In genomic region chr2:101253713-101254085, GRCh38 we compare ENCODE assay signal across 8 cellular contexts. TPM values are rescaled to one million over a fixed set of nuclear protein-coding genes. Genes with fewer than 3 reads are reported as not detected.
DNase-seq lines count a peak whose midpoint lies in the region; ATAC-seq, FAIRE-seq and TF ChIP-seq lines count a peak whose summit lies in the region.

No MANE protein-coding gene starts in this region.

- H3K27me3 ChIP-seq in cardiac muscle cell (no peaks in the 10 kb centered on the region), GM12878 (replicated peaks in 1 of 2; ENCODE audit: control insufficient read depth in 2 of 2, insufficient read depth in 2 of 2, low read length in 1 of 2) (no peaks in the 10 kb centered on the region), lower lobe of right lung (ENCODE audit: low read depth) (no peaks in the 10 kb centered on the region)

- H3K27ac ChIP-seq in cardiac muscle cell (peak overlapping the region; percentile 96), GM12878 (ENCODE audit: control insufficient read depth, insufficient read depth) (peak overlapping the region; percentile 92), lower lobe of right lung (peak overlapping the region; percentile 94), urinary bladder (ENCODE audit: low read depth) (no peak overlapping the region)

- RAD21 ChIA-PET in GM12878 (lab: Charles Lee; ENCODE audit: unreplicated experiment): interaction anchor here (1.2 to 2.9 kb wide), 4 partner anchors 14 to 55 kb away, joined by 3 to 12 read pairs (median 5); partner anchors contain the start of gene RNF149

- ATAC-seq in Right ventricle myocardium inferior: no peak
- no peak; the same call in 2 of the 3 replicates for ATAC-seq in GM12878
- ATAC-seq in lower lobe of right lung: no peak
- no peak for ATAC-seq in GM21526 (IDR thresholded peaks at IDR 0.05; ENCODE audit: low FRiP score, unreplicated experiment)
- no peak for ATAC-seq in HG03342 (IDR thresholded peaks at IDR 0.05; ENCODE audit: unreplicated experiment)

- H3K4me3 ChIP-seq in cardiac muscle cell (peak overlapping the region; percentile 91), GM12878 (peak overlapping the region; percentile 81), lower lobe of right lung (peak overlapping the region; percentile 87), urinary bladder (ENCODE audit: low read depth, low read length) (peak overlapping the region; percentile 90)

- in situ Hi-C loops in GM12878 (cut with MboI): no loop called here

- no peak for TF ChIP-seq POLR2A in GM12878 (IDR thresholded peaks at IDR 0.05; ENCODE audit: low read depth, low read length)

- H2AFZ ChIP-seq in GM12878 (ENCODE audit: control insufficient read depth, low read depth, low read length): no peak overlapping the region; the same call in 1 of the 2 replicates

- H3K9me3 ChIP-seq in cardiac muscle cell (ENCODE audit: low read depth): no peaks in the 10 kb centered on the region
- no peaks in the 10 kb centered on the region for H3K9me3 ChIP-seq in GM12878 (replicated peaks; ENCODE audit: control insufficient read depth, insufficient read depth, low read length)
- no peaks in the 10 kb centered on the region for H3K9me3 ChIP-seq in lower lobe of right lung

- intact Hi-C loops in Right ventricle myocardium inferior (cut with DNase I): loop anchor here (5.0 kb wide), 1 partner anchor 54 kb away; the partner anchor contains the start of gene RNF149
- intact Hi-C loops in GM12878 (cut with micrococcal nuclease; ENCODE audit: unreplicated experiment): loop anchor here (5.0 kb wide), 1 partner anchor 241 kb away; no protein-coding TSS in a partner anchor
- intact Hi-C loops in lower lobe of right lung (cut with DNase I): no loop called here

- BruUV-seq in GM12878 (replicated peaks; lab: Mats Ljungman, UMichigan): TSS peak; percentile 84

- no peak for TF ChIP-seq RAD21 in GM12878 (IDR thresholded peaks at IDR 0.05; ENCODE audit: insufficient read depth, low read depth, low read length)

- WGBS in GM12878 (ENCODE audit: insufficient coverage, insufficient replicate concordance, low lambda C conversion rate, missing lambda C conversion rate): 2% methylated on average over 11 of the region's 11 CpGs
- WGBS in urinary bladder: 14% methylated on average over 11 of the region's 11 CpGs

- SMC1A ChIA-PET in GM12878 (lab: Charles Lee; ENCODE audit: uncharacterized antibody, unreplicated experiment): interaction anchor here (0.7 to 2.9 kb wide), 10 partner anchors 14 to 89 kb away, joined by 3 to 17 read pairs (median 4); partner anchors contain the start of gene RNF149

- TF ChIP-seq CTCF in cardiac muscle cell (IDR thresholded peaks at IDR 0.05; ENCODE audit: low read depth, low read length): no peak
- no peak for TF ChIP-seq CTCF in GM12878 (IDR thresholded peaks at IDR 0.05 in 2 of 3, conservative IDR thresholded peaks at IDR 0.05 in 1 of 3; ENCODE audit: control insufficient read depth in 2 of 3, extremely low read depth in 1 of 3, insufficient read depth in 1 of 3, low read depth in 3 of 3, low read length in 3 of 3)
- no peak for TF ChIP-seq CTCF in lower lobe of right lung (IDR thresholded peaks at IDR 0.05)

- H3K4me1 ChIP-seq in cardiac muscle cell (ENCODE audit: low read depth): peaks cover 10% of the 10 kb centered on the region
- peaks cover 7% of the 10 kb centered on the region for H3K4me1 ChIP-seq in GM12878 (ENCODE audit: control insufficient read depth, insufficient read depth, low read length)
- peaks cover 46% of the 10 kb centered on the region for H3K4me1 ChIP-seq in lower lobe of right lung
- peaks cover 4% of the 10 kb centered on the region for H3K4me1 ChIP-seq in urinary bladder (ENCODE audit: insufficient read depth)

- TF ChIP-seq EP300 in GM12878 (IDR thresholded peaks at IDR 0.05; ENCODE audit: borderline replicate concordance in 1 of 2, control insufficient read depth in 1 of 2, low read depth in 2 of 2, low read length in 2 of 2): no peak

- H4K20me1 ChIP-seq in GM12878 (ENCODE audit: control insufficient read depth, insufficient read depth): peaks cover 3% of the 10 kb centered on the region; the same call in 1 of the 2 replicates

- peak overlapping the region; percentile 72 for H3K9ac ChIP-seq in GM12878 (ENCODE audit: control insufficient read depth, insufficient read depth, low read length)

- CTCF ChIA-PET in GM12878 (lab: Yijun Ruan, JAX): interaction anchor here (0.9 to 1.7 kb wide), 7 partner anchors 9 to 987 kb away, joined by 3 to 7 read pairs (median 3); partner anchors contain the start of gene RNF149

- peaks cover 34% of the 10 kb centered on the region for H3K79me2 ChIP-seq in GM12878 (ENCODE audit: control insufficient read depth, insufficient read depth, low read length)

- peaks cover 4% of the 10 kb centered on the region for H3K36me3 ChIP-seq in cardiac muscle cell
- H3K36me3 ChIP-seq in GM12878 (ENCODE audit: control insufficient read depth in 2 of 2, insufficient read depth in 2 of 2, low read length in 1 of 2): no peaks in the 10 kb centered on the region
- H3K36me3 ChIP-seq in lower lobe of right lung: peaks cover 16% of the 10 kb centered on the region
- H3K36me3 ChIP-seq in urinary bladder (ENCODE audit: insufficient read depth): no peaks in the 10 kb centered on the region

- peak overlapping the region; percentile 85 for H3K4me2 ChIP-seq in GM12878 (ENCODE audit: control insufficient read depth, insufficient read depth)

- no peak for DNase-seq in cardiac muscle cell (ENCODE audit: low read depth in 1 of 2, low spot score in 1 of 2)
- DNase-seq in Right ventricle myocardium inferior (ENCODE audit: missing footprints): no peak
- no peak for DNase-seq in GM12878 (ENCODE audit: low read depth, low spot score)
- DNase-seq in lower lobe of right lung: no peak
- no peak for DNase-seq in Kasumi-1 (lab: John Stamatoyannopoulos, UW)

- POLR2A ChIA-PET in GM12878 (lab: Charles Lee): interaction anchor here (0.8 to 3.1 kb wide), 7 partner anchors 9 to 252 kb away, joined by 3 to 14 read pairs (median 6); partner anchors contain the start of gene RNF149

- FAIRE-seq in GM12878 (lab: Jason Lieb, UNC): peak; percentile 66

TF ChIP-seq in GM12878, 131 proteins besides CTCF, POLR2A, EP300 and RAD21 (continues in another document):
- TF ChIP-seq SREBF2 (IDR thresholded peaks at IDR 0.05; ENCODE audit: low read length) (no peak), PBX3 (IDR thresholded peaks at IDR 0.05; ENCODE audit: insufficient replicate concordance, low read depth, low read length) (no peak), NR2C1 (IDR thresholded peaks at IDR 0.05) (no peak)

RNA-seq across cellular contexts. Expression of gene CNOT11, which starts 1.0 kb away (rescaled TPM):
- total RNA-seq in cardiac muscle cell (51.4 and 52.7 TPM in 2 replicates), Right ventricle myocardium inferior (39.0 TPM), GM12878 (2014; rRNA removed) (54.2 and 59.0 TPM in 2 replicates), GM12878 (2014; rRNA removed; fragmentation: Illumina TruSeq; extraction: Trizol) (52.5 and 57.8 TPM in 2 replicates), GM12878 (2021) (44.1 and 45.9 TPM in 2 replicates), lower lobe of right lung (29.3 TPM), urinary bladder (21.8 TPM)
- polyA plus RNA-seq in cardiac muscle cell (74.2 and 78.0 TPM in 2 replicates), GM12878 (2011; rRNA removed) (85.8 and 111 TPM in 2 replicates), GM12878 (2014; fragmentation: Illumina TruSeq; extraction: Trizol) (97.2 and 135 TPM in 2 replicates), GM12878 (2014; fragmentation: Nextera tagmentation; extraction: Ambion mirVana) (10 to 100 TPM; 10.8 to 15.7 TPM), GM12878 (2014; rRNA removed) (39.2 and 44.1 TPM in 2 replicates), GM12878 (2016; fragmentation: Nextera tagmentation; extraction: Ambion mirVana) (10 to 100 TPM; 47.4 to 53.5 TPM), urinary bladder (23.1 TPM)
- 27.3 and 30.2 TPM in 2 replicates for total RNA-seq in GM12878 (2013; cell fraction: nucleolus; rRNA removed)
- polyA plus RNA-seq in GM12878 (2011; ENCODE audit: low read depth): 23.4 TPM
- polyA plus RNA-seq in GM12878 (2011; cell fraction: cytosol; rRNA removed): 78.2 and 118 TPM in 2 replicates
- 73.7 and 80.5 TPM in 2 replicates for polyA plus RNA-seq in GM12878 (2011; cell fraction: nucleus; rRNA removed)
- 24.6 and 29.6 TPM in 2 replicates for polyA plus RNA-seq in GM12878 (2012)
- polyA minus RNA-seq in GM12878 (2011; rRNA and poly(A)+ RNA removed): 90.4 and 123 TPM in 2 replicates
- 26.5 and 35.5 TPM in 2 replicates for polyA minus RNA-seq in GM12878 (2011; cell fraction: cytosol; rRNA and poly(A)+ RNA removed)
- polyA minus RNA-seq in GM12878 (2011; cell fraction: nucleus; rRNA and poly(A)+ RNA removed): 12.6 and 20.3 TPM in 2 replicates

RNA-seq across cellular contexts. Expression of gene RNF149, which starts 54.8 kb away (rescaled TPM):
- total RNA-seq in cardiac muscle cell (34.4 and 69.9 TPM in 2 replicates), Right ventricle myocardium inferior (15.6 TPM), GM12878 (2014; rRNA removed) (18.0 and 18.2 TPM in 2 replicates), GM12878 (2014; rRNA removed; fragmentation: Illumina TruSeq; extraction: Trizol) (16.6 and 18.2 TPM in 2 replicates), GM12878 (2021) (13.9 and 15.6 TPM in 2 replicates), lower lobe of right lung (158 TPM), urinary bladder (113 TPM)
- polyA plus RNA-seq in cardiac muscle cell (44.4 and 82.9 TPM in 2 replicates), GM12878 (2011; rRNA removed) (38.4 and 56.1 TPM in 2 replicates), GM12878 (2014; fragmentation: Illumina TruSeq; extraction: Trizol) (12.7 and 18.7 TPM in 2 replicates), GM12878 (2014; fragmentation: Nextera tagmentation; extraction: Ambion mirVana) (1 to 10 TPM; 5.2 to 7.7 TPM), GM12878 (2014; rRNA removed) (13.9 and 16.0 TPM in 2 replicates), GM12878 (2016; fragmentation: Nextera tagmentation; extraction: Ambion mirVana) (10 to 100 TPM; 18.4 to 19.9 TPM), urinary bladder (26.3 TPM)
- total RNA-seq in GM12878 (2013; cell fraction: nucleolus; rRNA removed): 177 and 185 TPM in 2 replicates
- polyA plus RNA-seq in GM12878 (2011; ENCODE audit: low read depth): 14.2 TPM
- 14.0 and 18.0 TPM in 2 replicates for polyA plus RNA-seq in GM12878 (2011; cell fraction: cytosol; rRNA removed)
- 35.9 and 42.0 TPM in 2 replicates for polyA plus RNA-seq in GM12878 (2011; cell fraction: nucleus; rRNA removed)
- polyA plus RNA-seq in GM12878 (2012): 14.4 and 17.8 TPM in 2 replicates
- 21.9 and 26.5 TPM in 2 replicates for polyA minus RNA-seq in GM12878 (2011; rRNA and poly(A)+ RNA removed)
- 11.4 and 11.5 TPM in 2 replicates for polyA minus RNA-seq in GM12878 (2011; cell fraction: cytosol; rRNA and poly(A)+ RNA removed)
- 26.0 and 37.4 TPM in 2 replicates for polyA minus RNA-seq in GM12878 (2011; cell fraction: nucleus; rRNA and poly(A)+ RNA removed)
